ENCODE assay signal across 8 cellular contexts in genomic region chr9:132169672-132170392, GRCh38. TPM values are rescaled to one million over a fixed set of nuclear protein-coding genes. Genes with fewer than 3 reads are reported as not detected.
DNase-seq lines count a peak whose midpoint lies in the region; TF ChIP-seq lines count a peak whose summit lies in the region.

No MANE protein-coding gene starts in this region.

- TF ChIP-seq CTCF in mesothelial cell of epicardium (IDR thresholded peaks at IDR 0.05; ENCODE audit: unreplicated experiment), result peak; percentile 93
- peak in 5 of 7 experiments; percentile 48 to 73 (median 63) for TF ChIP-seq CTCF in stomach (IDR thresholded peaks at IDR 0.05)

- no peak for TF ChIP-seq POLR2A in stomach (IDR thresholded peaks at IDR 0.05)

- H3K4me1 Mint-ChIP-seq in mesothelial cell of epicardium, result peaks cover under 1% of the 10 kb centered on the region

- peaks cover 4 to 76% (median 55%) of the 10 kb centered on the region in 3 donors for H3K27me3 ChIP-seq in stomach

- H3K9me3 ChIP-seq in stomach, result no peaks in the 10 kb centered on the region

- H3K27ac ChIP-seq in stomach, result no peak overlapping the region

- H3K36me3 Mint-ChIP-seq in mesothelial cell of epicardium, result no peaks in the 10 kb centered on the region

- no peak for TF ChIP-seq EP300 in stomach (IDR thresholded peaks at IDR 0.05)

- no peak overlapping the region for H3K4me3 Mint-ChIP-seq in mesothelial cell of epicardium

- intact Hi-C loops in stomach (cut with DNase I; ENCODE audit: low total_unique reads), result loop anchor here (5.0 kb wide), 1 partner anchor 62 kb away; no protein-coding TSS in a partner anchor

- H3K4me3 ChIP-seq in stomach, result no peak overlapping the region

- 38 to 43% (median 39%) methylated on average over 26 of the region's 26 CpGs for WGBS in stomach, 5 donors

- no peak overlapping the region for H3K27ac Mint-ChIP-seq in mesothelial cell of epicardium

- no peaks in the 10 kb centered on the region for H3K36me3 ChIP-seq in stomach

- peaks cover 83% of the 10 kb centered on the region for H3K27me3 Mint-ChIP-seq in mesothelial cell of epicardium (ENCODE audit: low read depth)

- H3K4me1 ChIP-seq in stomach, result peaks cover 0 to 2% (median under 1%) of the 10 kb centered on the region in 4 donors

- DNase-seq in NK-92 treated with Interleukin-12 subunit alpha and Interleukin-12 subunit beta, amount 100 ng/mL, for 24 hours (lab: John Stamatoyannopoulos, UW), result peak; percentile 21
- DNase-seq in NK-92 (lab: John Stamatoyannopoulos, UW; ENCODE audit: unreplicated experiment) (no peak), NCI-H510A (lab: John Stamatoyannopoulos, UW) (peak; percentile 52), dermis microvascular lymphatic vessel endothelial cell (ENCODE audit: low read depth in 2 of 2) (peak; percentile 10 to 62), mesothelial cell of epicardium (ENCODE audit: low spot score in 2 of 2, unreplicated experiment in 2 of 2) (peak; percentile 57 to 76), stomach (peak; percentile 59), HPDE6-E6E7 (ENCODE audit: extremely low spot score) (no peak)
- peak; percentile 33 to 36 for DNase-seq in activated CD4-positive, alpha-beta T cell treated with anti-CD3 and anti-CD28 coated beads, Interleukin-2, amount 50 U/mL, for 24 hours (ENCODE audit: low read depth in 1 of 2, low spot score in 1 of 2)

- no peaks in the 10 kb centered on the region for H3K9me3 Mint-ChIP-seq in mesothelial cell of epicardium

RNA-seq across cellular contexts. Expression of gene NTNG2, which starts 8.0 kb away (rescaled TPM):
- total RNA-seq in dermis microvascular lymphatic vessel endothelial cell, result under 0.01 and 0.77 TPM in 2 replicates
- 6.4 to 8.3 TPM (median 8.1 TPM) in 3 replicates for total RNA-seq in mesothelial cell of epicardium
- total RNA-seq in stomach, result 1 to 10 TPM in 2 of 5 donors, under 1 TPM in 2, not detected in 1; under 0.01 to 8.1 (median 3.9) TPM
- under 1 TPM; 0.20 to 0.37 (median 0.31) TPM for polyA plus RNA-seq in stomach

Comparison
In these comparisons a context has a peak if more than half of its experiments do, and no peak if none do; other contexts are left out.
1. DNase-seq: peak in NK-92 treated with Interleukin-12 subunit alpha and Interleukin-12 subunit beta, amount 100 ng/mL, for 24 hours (single experiment), NCI-H510A (single experiment), activated CD4-positive, alpha-beta T cell treated with anti-CD3 and anti-CD28 coated beads, Interleukin-2, amount 50 U/mL, for 24 hours (2 of 2), dermis microvascular lymphatic vessel endothelial cell (2 of 2), mesothelial cell of epicardium (2 of 2) and stomach (single experiment); none in NK-92 (single experiment) and HPDE6-E6E7 (single experiment).